8 cellular contexts compared by ENCODE assay signal in the genomic region with DNA sequence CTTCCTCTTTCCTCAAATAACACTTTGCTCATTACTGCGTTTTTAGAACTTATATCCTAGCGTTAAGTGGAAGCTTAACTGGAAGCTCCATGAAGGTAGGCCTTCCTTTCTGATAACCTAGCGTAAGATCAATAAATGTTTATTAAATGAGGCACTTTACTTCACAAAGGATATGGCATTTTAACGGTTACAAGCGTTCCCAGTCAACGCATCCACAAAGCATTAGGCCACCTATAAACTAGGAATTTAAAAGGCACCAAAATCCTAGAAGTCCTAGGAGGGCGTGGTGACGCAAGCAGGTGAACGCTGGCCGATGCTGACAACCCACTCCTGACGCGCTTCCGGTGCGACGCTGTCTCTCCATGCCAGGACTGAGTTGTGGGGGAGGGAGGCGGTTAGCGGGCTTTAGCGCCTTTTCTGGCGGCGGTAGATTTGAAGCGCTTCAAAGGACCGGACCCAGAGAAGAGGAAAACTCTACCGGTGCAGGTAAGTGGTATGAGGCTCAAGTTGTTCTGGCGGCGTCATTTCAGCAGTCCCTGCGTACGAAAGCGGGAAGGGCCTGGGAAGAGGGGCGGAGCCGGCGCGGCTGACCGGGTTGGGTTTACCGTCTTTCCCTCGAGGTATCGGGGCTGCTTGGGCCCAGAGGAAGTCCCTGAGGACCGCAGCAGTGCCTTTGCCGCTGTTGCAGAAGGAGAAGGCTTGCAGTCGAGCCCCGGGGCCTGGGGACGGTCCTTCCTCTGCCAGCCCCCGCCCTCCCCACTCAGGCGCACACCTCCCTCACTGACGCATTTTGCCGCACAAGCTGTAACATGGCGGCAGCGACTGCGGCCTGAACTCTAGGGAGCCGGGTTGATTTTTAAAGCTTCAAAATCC. TPM values are rescaled to one million over a fixed set of nuclear protein-coding genes. Genes with fewer than 3 reads are reported as not detected.
DNase-seq lines count a peak whose midpoint lies in the region; ATAC-seq and TF ChIP-seq lines count a peak whose summit lies in the region.

A gene (plus strand): TSS at position 347 of the 873 bp plus-strand sequence. CDS start 19,691 bp downstream, outside the sequence.

- no peaks in the 10 kb centered on the region for H3K4me1 ChIP-seq in fibroblast of lung (ENCODE audit: control insufficient read depth, extremely low read depth, insufficient read depth, low read length)
- H3K4me1 ChIP-seq in naive thymus-derived CD4-positive, alpha-beta T cell (ENCODE audit: control insufficient read depth in 2 of 2, insufficient read depth in 2 of 2, low read length in 2 of 2): peaks cover 17 to 29% of the 10 kb centered on the region in 2 donors

- no peaks in the 10 kb centered on the region for H3K9me3 ChIP-seq in fibroblast of lung (ENCODE audit: control insufficient read depth, insufficient read depth, low read depth, low read length)
- H3K9me3 ChIP-seq in naive thymus-derived CD4-positive, alpha-beta T cell (ENCODE audit: control insufficient read depth in 2 of 3, low read length in 3 of 3): no peaks in the 10 kb centered on the region

- H3K27ac Mint-ChIP-seq in activated T-helper 1 cell treated with anti-CD3 and anti-CD28 coated beads, Interleukin-12 subunit alpha, Interleukin-12 subunit beta, Interleukin-2, Interleukin-4 antibody, amounts not matched to agents 30 ng/mL and 10 ng/mL and 1 ng/mL, durations not matched to agents 14 hours and 24 hours and 36 hours: peak within 1 kb of the TSS; percentile 100
- H3K27ac Mint-ChIP-seq in naive thymus-derived CD4-positive, alpha-beta T cell: peak within 1 kb of the TSS; percentile 97 to 100 (median 100)
- peak within 1 kb of the TSS; percentile 100 for H3K27ac Mint-ChIP-seq in stimulated activated naive B cell treated with anti-CD40 and anti-IgM and Interleukin-4, amounts not matched to agents 10 μg/mL and 1 μg/mL and 100 μg/mL, for 72 hours

- H3K79me2 ChIP-seq in fibroblast of lung (ENCODE audit: control insufficient read depth, insufficient read depth, low read length): peaks cover 45% of the 10 kb centered on the region

- peak within 1 kb of the TSS; percentile 87 for H3K9ac ChIP-seq in fibroblast of lung (ENCODE audit: insufficient read depth, low read length)

- peaks cover 2% of the 10 kb centered on the region for H3K27me3 Mint-ChIP-seq in activated T-helper 1 cell treated with anti-CD3 and anti-CD28 coated beads, Interleukin-12 subunit alpha, Interleukin-12 subunit beta, Interleukin-2, Interleukin-4 antibody, amounts not matched to agents 30 ng/mL and 10 ng/mL and 1 ng/mL, durations not matched to agents 14 hours and 24 hours and 36 hours (ENCODE audit: insufficient read depth)
- peaks cover 0 to 4% (median 0%) of the 10 kb centered on the region in 5 donors for H3K27me3 Mint-ChIP-seq in naive thymus-derived CD4-positive, alpha-beta T cell
- H3K27me3 Mint-ChIP-seq in stimulated activated naive B cell treated with anti-CD40 and anti-IgM and Interleukin-4, amounts not matched to agents 10 μg/mL and 1 μg/mL and 100 μg/mL, for 72 hours: no peaks in the 10 kb centered on the region

- peak within 1 kb of the TSS; percentile 9 for H3K4me2 ChIP-seq in fibroblast of lung (ENCODE audit: extremely low read depth, insufficient read depth, low read length)

- H3K27ac ChIP-seq in fibroblast of lung (ENCODE audit: insufficient read depth, low read length): peak within 1 kb of the TSS; percentile 93
- H3K27ac ChIP-seq in naive thymus-derived CD4-positive, alpha-beta T cell (ENCODE audit: low read depth, low read length): peak within 1 kb of the TSS; percentile 99

- H3K36me3 Mint-ChIP-seq in activated T-helper 1 cell treated with anti-CD3 and anti-CD28 coated beads, Interleukin-12 subunit alpha, Interleukin-12 subunit beta, Interleukin-2, Interleukin-4 antibody, amounts not matched to agents 30 ng/mL and 10 ng/mL and 1 ng/mL, durations not matched to agents 14 hours and 24 hours and 36 hours (ENCODE audit: low read depth): peaks cover 13% of the 10 kb centered on the region
- H3K36me3 Mint-ChIP-seq in naive thymus-derived CD4-positive, alpha-beta T cell: peaks cover 0 to 21% (median 4%) of the 10 kb centered on the region in 5 donors
- peaks cover 3 to 27% of the 10 kb centered on the region in 2 donors for H3K36me3 Mint-ChIP-seq in stimulated activated naive B cell treated with anti-CD40 and anti-IgM and Interleukin-4, amounts not matched to agents 10 μg/mL and 1 μg/mL and 100 μg/mL, for 72 hours

- CTCF ChIA-PET in naive thymus-derived CD4-positive, alpha-beta T cell (lab: Charles Lee): interaction anchor here (1.1 kb wide), 1 partner anchor 11 kb away, joined by 5 read pairs; a partner anchor contains a TSS

- peaks cover 13% of the 10 kb centered on the region for H3K9me3 Mint-ChIP-seq in activated T-helper 1 cell treated with anti-CD3 and anti-CD28 coated beads, Interleukin-12 subunit alpha, Interleukin-12 subunit beta, Interleukin-2, Interleukin-4 antibody, amounts not matched to agents 30 ng/mL and 10 ng/mL and 1 ng/mL, durations not matched to agents 14 hours and 24 hours and 36 hours
- peaks cover 0 to 18% (median 4%) of the 10 kb centered on the region in 11 donors for H3K9me3 Mint-ChIP-seq in naive thymus-derived CD4-positive, alpha-beta T cell
- peaks cover 0 to 3% of the 10 kb centered on the region in 2 donors for H3K9me3 Mint-ChIP-seq in stimulated activated naive B cell treated with anti-CD40 and anti-IgM and Interleukin-4, amounts not matched to agents 10 μg/mL and 1 μg/mL and 100 μg/mL, for 72 hours

- H3K4me3 ChIP-seq in fibroblast of lung (replicated peaks in 1 of 4; ENCODE audit: control extremely low read depth in 1 of 4, insufficient read depth in 1 of 4, low read depth in 3 of 4, low read length in 4 of 4): peak within 1 kb of the TSS; percentile 34 to 98 (median 61)
- H3K4me3 ChIP-seq in naive thymus-derived CD4-positive, alpha-beta T cell (ENCODE audit: low read length): peak within 1 kb of the TSS; percentile 89

- H3K4me3 Mint-ChIP-seq in activated T-helper 1 cell treated with anti-CD3 and anti-CD28 coated beads, Interleukin-12 subunit alpha, Interleukin-12 subunit beta, Interleukin-2, Interleukin-4 antibody, amounts not matched to agents 30 ng/mL and 10 ng/mL and 1 ng/mL, durations not matched to agents 14 hours and 24 hours and 36 hours: peak within 1 kb of the TSS; percentile 100
- H3K4me3 Mint-ChIP-seq in naive thymus-derived CD4-positive, alpha-beta T cell: peak within 1 kb of the TSS; percentile 90 to 100 (median 99)
- peak within 1 kb of the TSS; percentile 97 to 99 for H3K4me3 Mint-ChIP-seq in stimulated activated naive B cell treated with anti-CD40 and anti-IgM and Interleukin-4, amounts not matched to agents 10 μg/mL and 1 μg/mL and 100 μg/mL, for 72 hours

- peaks cover 21% of the 10 kb centered on the region for H3K4me1 Mint-ChIP-seq in activated T-helper 1 cell treated with anti-CD3 and anti-CD28 coated beads, Interleukin-12 subunit alpha, Interleukin-12 subunit beta, Interleukin-2, Interleukin-4 antibody, amounts not matched to agents 30 ng/mL and 10 ng/mL and 1 ng/mL, durations not matched to agents 14 hours and 24 hours and 36 hours (ENCODE audit: low read depth)
- H3K4me1 Mint-ChIP-seq in naive thymus-derived CD4-positive, alpha-beta T cell: peaks cover 12 to 46% (median 40%) of the 10 kb centered on the region in 7 donors
- peaks cover 17% of the 10 kb centered on the region in 2 donors for H3K4me1 Mint-ChIP-seq in stimulated activated naive B cell treated with anti-CD40 and anti-IgM and Interleukin-4, amounts not matched to agents 10 μg/mL and 1 μg/mL and 100 μg/mL, for 72 hours

- H3K36me3 ChIP-seq in fibroblast of lung (ENCODE audit: control insufficient read depth, insufficient read depth, low read length): no peaks in the 10 kb centered on the region
- H3K36me3 ChIP-seq in naive thymus-derived CD4-positive, alpha-beta T cell (ENCODE audit: control insufficient read depth in 2 of 3, insufficient read depth in 3 of 3, low read length in 3 of 3): peaks cover 0 to 5% (median 0%) of the 10 kb centered on the region in 3 experiments

- H2AFZ ChIP-seq in fibroblast of lung (ENCODE audit: low read length): peak within 1 kb of the TSS; percentile 75

- POLR2A ChIA-PET in naive thymus-derived CD4-positive, alpha-beta T cell (lab: Charles Lee): interaction anchor here (0.6 to 2.4 kb wide), 9 partner anchors 9 to 244 kb away, joined by 3 to 28 read pairs (median 4); a partner anchor contains a TSS

- ATAC-seq in GM21717 (IDR thresholded peaks at IDR 0.05; ENCODE audit: unreplicated experiment): peak; percentile 90
- ATAC-seq in naive thymus-derived CD4-positive, alpha-beta T cell: peak; percentile 94
- ATAC-seq in stimulated activated naive B cell treated with anti-CD40 and anti-IgM and Interleukin-4, amounts not matched to agents 10 μg/mL and 1 μg/mL and 100 μg/mL, for 72 hours (replicated peaks): peak; percentile 93

- no peak for TF ChIP-seq CTCF in fibroblast of lung (conservative IDR thresholded peaks at IDR 0.05 in 1 of 2, IDR thresholded peaks at IDR 0.05 in 1 of 2; ENCODE audit: low read depth in 1 of 2, low read length in 2 of 2)

- H4K20me1 ChIP-seq in fibroblast of lung (ENCODE audit: control insufficient read depth, extremely low read depth, insufficient read depth, low read length): no peaks in the 10 kb centered on the region

- intact Hi-C loops in activated T-helper 1 cell treated with anti-CD3 and anti-CD28 coated beads, Interleukin-12 subunit alpha, Interleukin-12 subunit beta, Interleukin-2, Interleukin-4 antibody, amounts not matched to agents 30 ng/mL and 10 ng/mL and 1 ng/mL, durations not matched to agents 14 hours and 24 hours and 36 hours (cut with micrococcal nuclease): loop anchor here (1.0 kb wide), 4 partner anchors 11 to 243 kb away; a partner anchor contains a TSS
- intact Hi-C loops in naive thymus-derived CD4-positive, alpha-beta T cell (cut with micrococcal nuclease): loop anchor here (1.0 to 5.0 kb wide), 10 partner anchors 10 to 1850 kb away; a partner anchor contains a TSS

- DNase-seq in DMS53 (lab: John Stamatoyannopoulos, UW): peak; percentile 98
- DNase-seq in KBM-7: peak; percentile 93
- peak; percentile 94 for DNase-seq in RKO (ENCODE audit: low spot score)
- DNase-seq in activated T-helper 1 cell treated with anti-CD3 and anti-CD28 coated beads, Interleukin-12 subunit alpha, Interleukin-12 subunit beta, Interleukin-2, Interleukin-4 antibody, amounts not matched to agents 30 ng/mL and 10 ng/mL and 1 ng/mL, durations not matched to agents 14 hours and 24 hours and 36 hours (ENCODE audit: low spot score): peak; percentile 78
- peak; percentile 91 to 92 for DNase-seq in fibroblast of lung (ENCODE audit: low read depth in 2 of 2)
- peak; percentile 71 to 90 (median 85) for DNase-seq in naive thymus-derived CD4-positive, alpha-beta T cell
- DNase-seq in stimulated activated naive B cell treated with anti-CD40 and anti-IgM and Interleukin-4, amounts not matched to agents 10 μg/mL and 1 μg/mL and 100 μg/mL, for 72 hours: peak; percentile 83

- in situ Hi-C loops in KBM-7 (cut with MboI; ENCODE audit: low pct_unique_long_range_greater_than_20kb, low sequenced_read_pairs): no loop called here

- H3K27me3 ChIP-seq in fibroblast of lung (ENCODE audit: control insufficient read depth, insufficient read depth, low read length): no peaks in the 10 kb centered on the region
- H3K27me3 ChIP-seq in naive thymus-derived CD4-positive, alpha-beta T cell (ENCODE audit: control insufficient read depth in 2 of 2, insufficient read depth in 2 of 2, low read length in 2 of 2): no peaks in the 10 kb centered on the region

RNA-seq across cellular contexts. Expression of the gene that starts here (rescaled TPM):
- 54.2 and 56.3 TPM in 2 replicates for total RNA-seq in activated T-helper 1 cell treated with anti-CD3 and anti-CD28 coated beads, Interleukin-12 subunit alpha, Interleukin-12 subunit beta, Interleukin-2, Interleukin-4 antibody, amounts not matched to agents 30 ng/mL and 10 ng/mL and 1 ng/mL, durations not matched to agents 14 hours and 24 hours and 36 hours
- total RNA-seq in fibroblast of lung: 28.8 and 31.7 TPM in 2 replicates
- 42.1 and 45.5 TPM in 2 replicates for polyA plus RNA-seq in fibroblast of lung
- polyA plus RNA-seq in fibroblast of lung (2012): 39.7 and 41.0 TPM in 2 replicates
- 0.04 and 1.8 TPM in 2 replicates for polyA minus RNA-seq in fibroblast of lung (ENCODE audit: low replicate concordance)
- 10 to 100 TPM; 50.6 to 86.1 (median 73.7) TPM for total RNA-seq in naive thymus-derived CD4-positive, alpha-beta T cell
- 100 to 1,000 TPM in 1 of 2 donors, 10 to 100 TPM in 1; 71.8 to 104 TPM for polyA plus RNA-seq in naive thymus-derived CD4-positive, alpha-beta T cell

Comparison
In these comparisons a context has a peak if more than half of its experiments do, and no peak if none do; other contexts are left out.
1. Peak in every context shown above with its lines: DNase-seq, ATAC-seq, H3K4me3 ChIP-seq and H3K27ac ChIP-seq.